Comparison of ENCODE assay signal across 23 cellular contexts in the genomic region with DNA sequence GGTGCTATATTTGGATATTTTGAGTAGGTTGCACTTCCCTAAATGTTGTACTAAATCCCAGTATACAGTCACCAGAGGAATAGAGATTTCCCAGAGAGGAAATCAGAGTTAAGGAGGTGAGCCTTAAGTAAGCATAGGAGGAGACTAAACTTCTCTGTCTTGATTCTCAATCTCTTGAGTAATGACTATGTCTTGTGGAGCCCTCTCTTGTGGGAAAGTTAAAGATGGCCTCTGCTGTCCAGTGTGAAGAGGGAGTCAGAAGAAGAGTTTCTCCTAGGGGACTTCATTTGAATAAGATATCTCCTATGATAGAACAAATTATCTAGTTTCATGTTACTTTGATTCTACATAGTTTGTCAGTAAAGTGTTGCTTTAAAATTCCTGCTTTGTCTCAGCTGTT.
"Had no signal": no experiment of that assay in that cellular context is flagged by ENCODE, and none has a peak within 500 bp of the region (broad histone marks: within the 10 kb centered on the region; RNA-seq: fewer than 3 reads in every experiment).

No MANE protein-coding gene starts in this region.

- H3K27me3 ChIP-seq: heart right ventricle, neutrophil, ovary, stomach, transverse colon, vagina had no signal

- H3K27ac Mint-ChIP-seq: activated CD4-positive, alpha-beta memory T cell treated with anti-CD3 and anti-CD28 coated beads, Interleukin-2, amount 10 ng/mL, durations not matched to agents 7 days and 5 days; activated CD4-positive, alpha-beta T cell treated with anti-CD3 and anti-CD28 coated beads, Interleukin-2, amount 10 ng/mL, durations not matched to agents 24 days and 14 days; activated naive CD4-positive, alpha-beta T cell treated with anti-CD3 and anti-CD28 coated beads for 36 hours; activated naive CD8-positive, alpha-beta T cell treated with anti-CD3 and anti-CD28 coated beads, Interleukin-2, amount 10 ng/mL, durations not matched to agents 7 days and 5 days; activated T-cell treated with anti-CD3 and anti-CD28 coated beads, Interleukin-2, amount 50 U/mL, for 72 hours; stimulated activated effector memory CD8-positive, alpha-beta T cell treated with anti-CD3 and anti-CD28 coated beads, Interleukin-12 subunit alpha, Interleukin-12 subunit beta, amount 100 ng/mL, for 72 hours had no signal

- H3K36me3 Mint-ChIP-seq: activated naive CD8-positive, alpha-beta T cell treated with anti-CD3 and anti-CD28 coated beads, Interleukin-2, amount 10 ng/mL, durations not matched to agents 7 days and 5 days; natural killer cell treated with Interleukin-12 subunit alpha and Interleukin-12 subunit beta and Interleukin-15 and Interleukin-18, amount 100 ng/mL, for 72 hours; stimulated activated effector memory CD8-positive, alpha-beta T cell treated with anti-CD3 and anti-CD28 coated beads, Interleukin-12 subunit alpha, Interleukin-12 subunit beta, amount 100 ng/mL, for 72 hours had no signal

- H3K4me3 ChIP-seq: heart right ventricle, lung, ovary, skin epidermis, stomach, transverse colon, vagina had no signal

- H3K9me3 ChIP-seq: heart right ventricle, neutrophil, ovary, stomach, transverse colon, vagina had no signal

- DNase-seq: activated CD4-positive, alpha-beta memory T cell treated with anti-CD3 and anti-CD28 coated beads, Interleukin-2, amount 10 ng/mL, durations not matched to agents 7 days and 5 days; activated CD4-positive, alpha-beta T cell treated with anti-CD3 and anti-CD28 coated beads, Interleukin-2, amount 10 ng/mL, durations not matched to agents 24 days and 14 days; activated effector memory CD4-positive, alpha-beta T cell treated with Interleukin-2 at 50 U/mL for 16 hours; activated naive CD4-positive, alpha-beta T cell treated with anti-CD3 and anti-CD28 coated beads for 36 hours; activated naive CD8-positive, alpha-beta T cell treated with anti-CD3 and anti-CD28 coated beads, Interleukin-2, amount 10 ng/mL, durations not matched to agents 7 days and 5 days; activated T-cell treated with anti-CD3 and anti-CD28 coated beads, Interleukin-2, amount 50 U/mL, for 72 hours; amniotic stem cell; cortex of kidney; heart right ventricle; ovary; right cardiac atrium; stimulated activated CD4-positive, alpha-beta T cell treated with anti-CD3 and anti-CD28 coated beads, Interleukin-1b, Interleukin-23, amount 100 ng/mL, for 48 hours; stomach; T1000; transverse colon had no signal

- H3K4me1 ChIP-seq: heart right ventricle, vagina had no signal

- H3K4me3 Mint-ChIP-seq: activated CD4-positive, alpha-beta memory T cell treated with anti-CD3 and anti-CD28 coated beads, Interleukin-2, amount 10 ng/mL, durations not matched to agents 7 days and 5 days; activated CD4-positive, alpha-beta T cell treated with anti-CD3 and anti-CD28 coated beads, Interleukin-2, amount 10 ng/mL, durations not matched to agents 24 days and 14 days; activated naive CD4-positive, alpha-beta T cell treated with anti-CD3 and anti-CD28 coated beads for 36 hours; activated naive CD8-positive, alpha-beta T cell treated with anti-CD3 and anti-CD28 coated beads, Interleukin-2, amount 10 ng/mL, durations not matched to agents 7 days and 5 days; activated T-cell treated with anti-CD3 and anti-CD28 coated beads, Interleukin-2, amount 50 U/mL, for 72 hours; natural killer cell treated with Interleukin-12 subunit alpha and Interleukin-12 subunit beta and Interleukin-15 and Interleukin-18, amount 100 ng/mL, for 72 hours; stimulated activated effector memory CD8-positive, alpha-beta T cell treated with anti-CD3 and anti-CD28 coated beads, Interleukin-12 subunit alpha, Interleukin-12 subunit beta, amount 100 ng/mL, for 72 hours had no signal

- H3K9me3 Mint-ChIP-seq: activated CD4-positive, alpha-beta memory T cell treated with anti-CD3 and anti-CD28 coated beads, Interleukin-2, amount 10 ng/mL, durations not matched to agents 7 days and 5 days; activated CD4-positive, alpha-beta T cell treated with anti-CD3 and anti-CD28 coated beads, Interleukin-2, amount 10 ng/mL, durations not matched to agents 24 days and 14 days; activated naive CD4-positive, alpha-beta T cell treated with anti-CD3 and anti-CD28 coated beads for 36 hours; activated naive CD8-positive, alpha-beta T cell treated with anti-CD3 and anti-CD28 coated beads, Interleukin-2, amount 10 ng/mL, durations not matched to agents 7 days and 5 days; activated T-cell treated with anti-CD3 and anti-CD28 coated beads, Interleukin-2, amount 50 U/mL, for 72 hours; natural killer cell treated with Interleukin-12 subunit alpha and Interleukin-12 subunit beta and Interleukin-15 and Interleukin-18, amount 100 ng/mL, for 72 hours; stimulated activated effector memory CD8-positive, alpha-beta T cell treated with anti-CD3 and anti-CD28 coated beads, Interleukin-12 subunit alpha, Interleukin-12 subunit beta, amount 100 ng/mL, for 72 hours had no signal

- ATAC-seq: activated CD4-positive, CD25-positive, alpha-beta regulatory T cell treated with anti-CD3 and anti-CD28 coated beads, Interleukin-2, amount 50 U/mL, for 24 hours; activated T-cell treated with anti-CD3 and anti-CD28 coated beads, Interleukin-2, amount 50 U/mL, for 72 hours; heart right ventricle; natural killer cell treated with Interleukin-12 subunit alpha and Interleukin-12 subunit beta and Interleukin-15 and Interleukin-18, amount 100 ng/mL, for 72 hours; right cardiac atrium; stimulated activated effector memory CD8-positive, alpha-beta T cell treated with anti-CD3 and anti-CD28 coated beads, Interleukin-12 subunit alpha, Interleukin-12 subunit beta, amount 100 ng/mL, for 72 hours had no signal

- H3K27ac ChIP-seq: epithelial cell of prostate, heart right ventricle, neutrophil, ovary, skin epidermis, stomach, vagina had no signal

- H3K4me1 Mint-ChIP-seq: activated CD4-positive, alpha-beta memory T cell treated with anti-CD3 and anti-CD28 coated beads, Interleukin-2, amount 10 ng/mL, durations not matched to agents 7 days and 5 days; activated CD4-positive, alpha-beta T cell treated with anti-CD3 and anti-CD28 coated beads, Interleukin-2, amount 10 ng/mL, durations not matched to agents 24 days and 14 days; activated naive CD8-positive, alpha-beta T cell treated with anti-CD3 and anti-CD28 coated beads, Interleukin-2, amount 10 ng/mL, durations not matched to agents 7 days and 5 days; stimulated activated effector memory CD8-positive, alpha-beta T cell treated with anti-CD3 and anti-CD28 coated beads, Interleukin-12 subunit alpha, Interleukin-12 subunit beta, amount 100 ng/mL, for 72 hours had no signal

- H3K36me3 ChIP-seq: heart right ventricle, neutrophil, ovary, stomach, transverse colon, vagina had no signal
